26 cellular contexts compared by ENCODE assay signal in genomic region chr2:219296142-219296541, GRCh38. TPM values are rescaled to one million over a fixed set of nuclear protein-coding genes. Genes with fewer than 3 reads are reported as not detected.
A peak's percentile ranks its signal among the peaks of the same experiment; 100 is the strongest.
DNase-seq lines count a peak whose midpoint lies in the region; ATAC-seq, FAIRE-seq and TF ChIP-seq lines count a peak whose summit lies in the region.
"Had no signal": no experiment of that assay in that cellular context is flagged by ENCODE, and none has a peak within 500 bp of the region (broad histone marks: within the 10 kb centered on the region; RNA-seq: fewer than 3 reads in every experiment).

No MANE protein-coding gene starts in this region.

- H3K9ac ChIP-seq in HepG2 (ENCODE audit: insufficient read depth, low read depth, low read length) (no peak overlapping the region), kidney (ENCODE audit: low read length in 2 of 2) (no peak overlapping the region)

- BruUV-seq in HepG2 (replicated peaks; lab: Mats Ljungman, UMichigan) = no TSS peak

- intact Hi-C loops in HepG2 (cut with micrococcal nuclease; ENCODE audit: unreplicated experiment) (loop anchor here (5.0 to 10.0 kb wide), 2 partner anchors 239 kb away; no protein-coding TSS in a partner anchor), right lobe of liver (cut with DNase I) (loop anchor here in 1 of 2 donors (5.0 to 10.0 kb wide), 3 partner anchors 71 to 271 kb away; partner anchors contain the start of genes ANKZF1, ATG9A and NHEJ1), kidney (cut with DNase I) (no loop called here)

- H3K4me2 ChIP-seq in HepG2 (ENCODE audit: low read depth, low read length) = no peak overlapping the region

- H3K4me1 ChIP-seq in HepG2 (ENCODE audit: insufficient read depth, low read length) (peaks cover 42% of the 10 kb centered on the region), right lobe of liver (peaks cover 0 to 2% (median 0%) of the 10 kb centered on the region in 4 donors), kidney (ENCODE audit: control insufficient read depth in 1 of 2, insufficient read depth in 1 of 2, low read depth in 1 of 2, low read length in 2 of 2) (peaks cover 3 to 6% of the 10 kb centered on the region in 2 donors)

- H2AFZ ChIP-seq in HepG2 (ENCODE audit: low read length) = no peak overlapping the region

- TF ChIP-seq POLR2A in HepG2 (IDR thresholded peaks at IDR 0.05; ENCODE audit: insufficient read depth in 1 of 2, low read depth in 2 of 2, low read length in 2 of 2) (no peak), right lobe of liver (IDR thresholded peaks at IDR 0.05) (no peak)

- in situ Hi-C loops in HepG2 (cut with HindIII; ENCODE audit: extremely low pct_ligation_motif_present, low pct_unique_long_range_greater_than_20kb) = loop anchor here (5.0 kb wide), 1 partner anchor 124 kb away; the partner anchor contains the start of gene SLC23A3

- H3K79me2 ChIP-seq in HepG2 (ENCODE audit: insufficient read depth, low read length) = no peaks in the 10 kb centered on the region

- peak; percentile 26 for DNase-seq in activated CD4-positive, CD25-positive, alpha-beta regulatory T cell treated with anti-CD3 and anti-CD28 coated beads, Interleukin-2, amount 50 U/mL, for 72 hours
- no peak for DNase-seq in HepG2 (ENCODE audit: low spot score)
- no peak for DNase-seq in right lobe of liver
- DNase-seq in kidney = peak; percentile 49
- peak; percentile 14 for DNase-seq in stimulated activated CD8-positive, alpha-beta memory T cell treated with anti-CD3 and anti-CD28 coated beads, Interleukin-4, amount 100 ng/mL, for 48 hours
- DNase-seq in occipital lobe (lab: John Stamatoyannopoulos, UW) = no peak
- DNase-seq: COR-L47; DMS 273 treated with DMSO at 0.1 percent for 48 hours; H9; Kasumi-1; MM.1S; NCI-H1092; NCI-H1436 treated with DMSO at 0.1 percent for 48 hours; NCI-H2081 treated with DMSO at 0.1 percent for 48 hours; NCI-H748 treated with DMSO at 0.1 percent for 48 hours; NK-92 treated with Interleukin-12 subunit alpha and Interleukin-12 subunit beta, amount 100 ng/mL, for 24 hours had no signal

- TF ChIP-seq CTCF in HepG2 (CRISPR knock-in tag; IDR thresholded peaks at IDR 0.05) = no peak
- TF ChIP-seq CTCF in right lobe of liver (IDR thresholded peaks at IDR 0.05) = no peak
- TF ChIP-seq CTCF in kidney (IDR thresholded peaks at IDR 0.05; ENCODE audit: borderline replicate concordance, extremely low read depth, insufficient read depth) = no peak

- FAIRE-seq in HepG2 (lab: Jason Lieb, UNC) (no peak), kidney (lab: Jason Lieb, UNC) (no peak)
- FAIRE-seq: G401.6, RCC 7860 had no signal

- H3K9me3 ChIP-seq in HepG2 (ENCODE audit: low read length) (no peaks in the 10 kb centered on the region), right lobe of liver (no peaks in the 10 kb centered on the region), kidney (ENCODE audit: control insufficient read depth in 1 of 2, low read length in 2 of 2) (no peaks in the 10 kb centered on the region)

- H3K36me3 ChIP-seq in HepG2 (replicated peaks in 1 of 2; ENCODE audit: control insufficient read depth in 1 of 2, insufficient read depth in 2 of 2, low read length in 2 of 2) = no peaks in the 10 kb centered on the region
- no peaks in the 10 kb centered on the region for H3K36me3 ChIP-seq in right lobe of liver
- H3K36me3 ChIP-seq in kidney (ENCODE audit: control insufficient read depth in 1 of 2, insufficient read depth in 2 of 2, low read length in 2 of 2) = no peaks in the 10 kb centered on the region

- no peaks in the 10 kb centered on the region for H4K20me1 ChIP-seq in HepG2 (ENCODE audit: insufficient read depth, low read length)

- CTCF ChIA-PET in HepG2 (lab: Yijun Ruan, JAX; ENCODE audit: low intra/inter-chr PET ratio, low total read pairs) = interaction anchor here (1.8 to 3.4 kb wide), 2 partner anchors 78 to 137 kb away, joined by 8 to 50 read pairs; partner anchors contain the start of gene NHEJ1

- no peak for TF ChIP-seq RAD21 in HepG2 (CRISPR knock-in tag; IDR thresholded peaks at IDR 0.05)

- H3K27me3 ChIP-seq in HepG2 (ENCODE audit: control insufficient read depth in 1 of 2, insufficient read depth in 2 of 2, low read length in 2 of 2) (peaks cover 6 to 87% of the 10 kb centered on the region in 2 experiments; a peak in 4 of 5 replicates), right lobe of liver (no peaks in the 10 kb centered on the region)

- H3K27ac ChIP-seq in HepG2 (ENCODE audit: extremely low read length, insufficient read depth, low read length) = no peak overlapping the region
- H3K27ac ChIP-seq in right lobe of liver = no peak overlapping the region
- no peak overlapping the region for H3K27ac ChIP-seq in kidney (ENCODE audit: low read depth in 2 of 2, low read length in 2 of 2)
- H3K27ac ChIP-seq: 22Rv1 had no signal

- H3K4me3 ChIP-seq in HepG2 (replicated peaks in 1 of 3; ENCODE audit: insufficient read depth in 1 of 3, low read depth in 2 of 3, low read length in 3 of 3) = no peak overlapping the region
- H3K4me3 ChIP-seq in right lobe of liver = no peak overlapping the region
- H3K4me3 ChIP-seq in kidney (ENCODE audit: low read length in 2 of 2) = no peak overlapping the region

- no peak for ATAC-seq in activated CD4-positive, CD25-positive, alpha-beta regulatory T cell treated with anti-CD3 and anti-CD28 coated beads, Interleukin-2, amount 50 U/mL, for 24 hours
- ATAC-seq in HepG2 (no peak), right lobe of liver (no peak), HG03196 (IDR thresholded peaks at IDR 0.05; ENCODE audit: unreplicated experiment) (no peak)
- ATAC-seq: Right ventricle myocardium inferior had no signal

- WGBS in HepG2 (ENCODE audit: low lambda C conversion rate) = 29% methylated on average over 13 of the region's 14 CpGs
- WGBS in right lobe of liver (ENCODE audit: insufficient coverage, low coverage, low lambda C conversion rate, missing lambda C conversion rate) = 87% methylated on average over 10 of the region's 14 CpGs

- POLR2A ChIA-PET in HepG2 (lab: Yijun Ruan, JAX) = interaction anchor here (1.6 to 1.9 kb wide), 2 partner anchors 78 to 88 kb away, joined by 5 to 15 read pairs; partner anchors contain the start of gene ABCB6

- TF ChIP-seq EP300 in HepG2 (IDR thresholded peaks at IDR 0.05; ENCODE audit: low read depth in 2 of 2, low read length in 2 of 2) (no peak), HepG2 (CRISPR knock-in tag; IDR thresholded peaks at IDR 0.05; ENCODE audit: borderline replicate concordance) (no peak)

RNA-seq across cellular contexts. Expression of gene PTPRN, which starts 13.1 kb away (rescaled TPM):
- total RNA-seq in HepG2 (2016; rRNA removed; fragmentation: Illumina TruSeq; extraction: Trizol) (not detected in 2 replicates), right lobe of liver (under 1 TPM in 1 of 6 experiments, not detected in 5; 0.31 TPM), kidney (not detected), occipital lobe (32.6 TPM)
- total RNA-seq in HepG2 (2016; cell fraction: cytosol; rRNA removed; fragmentation: Illumina TruSeq; extraction: Trizol; ENCODE audit: low read depth) = not detected in 2 replicates
- total RNA-seq in HepG2 (2016; cell fraction: insoluble cytoplasmic fraction; rRNA removed; fragmentation: Illumina TruSeq; extraction: Trizol) = not detected in 2 replicates
- not detected in 2 replicates for total RNA-seq in HepG2 (2016; cell fraction: membrane; rRNA removed; fragmentation: Illumina TruSeq; extraction: Trizol)
- not detected in 2 replicates for total RNA-seq in HepG2 (2016; cell fraction: nucleus; rRNA removed; fragmentation: Illumina TruSeq; extraction: Trizol)
- polyA plus RNA-seq in HepG2 (2011; rRNA removed) (0.24 and 0.26 TPM in 2 replicates), kidney (ENCODE audit: insufficient read depth, low read depth, low replicate concordance) (not detected)
- polyA plus RNA-seq in HepG2 (2011; cell fraction: cytosol; rRNA removed) = 0.05 and 0.10 TPM in 2 replicates
- 0.08 and 0.12 TPM in 2 replicates for polyA plus RNA-seq in HepG2 (2011; cell fraction: nucleus; rRNA removed)
- 0.51 and 0.74 TPM in 2 replicates for polyA plus RNA-seq in HepG2 (2012)
- polyA plus RNA-seq in HepG2 (2016; cell fraction: cytosol; fragmentation: Illumina TruSeq; extraction: Trizol; ENCODE audit: low read depth) = not detected in 2 replicates
- polyA plus RNA-seq in HepG2 (2016; cell fraction: insoluble cytoplasmic fraction; fragmentation: Illumina TruSeq; extraction: Trizol; ENCODE audit: low read depth) = not detected in 2 replicates
- not detected in 2 replicates for polyA plus RNA-seq in HepG2 (2016; cell fraction: membrane; fragmentation: Illumina TruSeq; extraction: Trizol; ENCODE audit: low read depth)
- polyA plus RNA-seq in HepG2 (2016; cell fraction: nucleus; fragmentation: Illumina TruSeq; extraction: Trizol; ENCODE audit: insufficient read depth, low read depth) = not detected in 2 replicates
- polyA minus RNA-seq in HepG2 (2011; rRNA and poly(A)+ RNA removed; ENCODE audit: low replicate concordance) = 0.06 TPM in 1 of 2 replicates, not detected in the other
- polyA minus RNA-seq in HepG2 (2011; cell fraction: cytosol; rRNA and poly(A)+ RNA removed) = not detected in 2 replicates
- not detected in 2 replicates for polyA minus RNA-seq in HepG2 (2011; cell fraction: nucleus; rRNA and poly(A)+ RNA removed)
- total RNA-seq: HT-29, Right ventricle myocardium inferior had no signal
- polyA plus RNA-seq: IgD-negative memory B cell had no signal

RNA-seq across cellular contexts. Expression of gene DNAJB2, which starts 17.0 kb away (rescaled TPM):
- total RNA-seq in HepG2 (2016; rRNA removed; fragmentation: Illumina TruSeq; extraction: Trizol) (18.6 and 21.3 TPM in 2 replicates), right lobe of liver (10 to 100 TPM; 32.6 to 52.1 (median 39.9) TPM), kidney (94.3 TPM), occipital lobe (73.2 TPM)
- total RNA-seq in HepG2 (2016; cell fraction: cytosol; rRNA removed; fragmentation: Illumina TruSeq; extraction: Trizol; ENCODE audit: low read depth) = 11.0 and 12.3 TPM in 2 replicates
- 17.1 and 21.1 TPM in 2 replicates for total RNA-seq in HepG2 (2016; cell fraction: insoluble cytoplasmic fraction; rRNA removed; fragmentation: Illumina TruSeq; extraction: Trizol)
- 18.1 and 22.0 TPM in 2 replicates for total RNA-seq in HepG2 (2016; cell fraction: membrane; rRNA removed; fragmentation: Illumina TruSeq; extraction: Trizol)
- 14.6 and 15.9 TPM in 2 replicates for total RNA-seq in HepG2 (2016; cell fraction: nucleus; rRNA removed; fragmentation: Illumina TruSeq; extraction: Trizol)
- polyA plus RNA-seq in HepG2 (2011; rRNA removed) (31.1 and 55.2 TPM in 2 replicates), kidney (ENCODE audit: insufficient read depth, low read depth, low replicate concordance) (128 TPM)
- 30.3 and 35.7 TPM in 2 replicates for polyA plus RNA-seq in HepG2 (2011; cell fraction: cytosol; rRNA removed)
- polyA plus RNA-seq in HepG2 (2011; cell fraction: nucleus; rRNA removed) = 135 and 143 TPM in 2 replicates
- 29.8 and 56.4 TPM in 2 replicates for polyA plus RNA-seq in HepG2 (2012)
- 12.6 and 15.8 TPM in 2 replicates for polyA plus RNA-seq in HepG2 (2016; cell fraction: cytosol; fragmentation: Illumina TruSeq; extraction: Trizol; ENCODE audit: low read depth)
- polyA plus RNA-seq in HepG2 (2016; cell fraction: insoluble cytoplasmic fraction; fragmentation: Illumina TruSeq; extraction: Trizol; ENCODE audit: low read depth) = 26.8 and 30.7 TPM in 2 replicates
- polyA plus RNA-seq in HepG2 (2016; cell fraction: membrane; fragmentation: Illumina TruSeq; extraction: Trizol; ENCODE audit: low read depth) = 23.9 and 24.2 TPM in 2 replicates
- 42.9 and 50.3 TPM in 2 replicates for polyA plus RNA-seq in HepG2 (2016; cell fraction: nucleus; fragmentation: Illumina TruSeq; extraction: Trizol; ENCODE audit: insufficient read depth, low read depth)
- polyA minus RNA-seq in HepG2 (2011; rRNA and poly(A)+ RNA removed; ENCODE audit: low replicate concordance) = 17.7 and 40.8 TPM in 2 replicates
- polyA minus RNA-seq in HepG2 (2011; cell fraction: cytosol; rRNA and poly(A)+ RNA removed) = 14.7 and 20.1 TPM in 2 replicates
- polyA minus RNA-seq in HepG2 (2011; cell fraction: nucleus; rRNA and poly(A)+ RNA removed) = 23.2 and 30.5 TPM in 2 replicates

RNA-seq across cellular contexts. Expression of gene RESP18, which starts 36.4 kb away (rescaled TPM):
- not detected in 2 replicates for total RNA-seq in HepG2 (2016; rRNA removed; fragmentation: Illumina TruSeq; extraction: Trizol)
- total RNA-seq in HepG2 (2016; cell fraction: cytosol; rRNA removed; fragmentation: Illumina TruSeq; extraction: Trizol; ENCODE audit: low read depth) = not detected in 2 replicates
- total RNA-seq in HepG2 (2016; cell fraction: insoluble cytoplasmic fraction; rRNA removed; fragmentation: Illumina TruSeq; extraction: Trizol) = not detected in 2 replicates
- total RNA-seq in HepG2 (2016; cell fraction: membrane; rRNA removed; fragmentation: Illumina TruSeq; extraction: Trizol) = not detected in 2 replicates
- not detected in 2 replicates for total RNA-seq in HepG2 (2016; cell fraction: nucleus; rRNA removed; fragmentation: Illumina TruSeq; extraction: Trizol)
- polyA plus RNA-seq in HepG2 (2011; rRNA removed) = not detected in 2 replicates
- not detected in 2 replicates for polyA plus RNA-seq in HepG2 (2011; cell fraction: cytosol; rRNA removed)
- polyA plus RNA-seq in HepG2 (2011; cell fraction: nucleus; rRNA removed) = not detected in 2 replicates
- polyA plus RNA-seq in HepG2 (2012) = not detected in 2 replicates
- polyA plus RNA-seq in HepG2 (2016; cell fraction: cytosol; fragmentation: Illumina TruSeq; extraction: Trizol; ENCODE audit: low read depth) = not detected in 2 replicates
- not detected in 2 replicates for polyA plus RNA-seq in HepG2 (2016; cell fraction: insoluble cytoplasmic fraction; fragmentation: Illumina TruSeq; extraction: Trizol; ENCODE audit: low read depth)
- not detected in 2 replicates for polyA plus RNA-seq in HepG2 (2016; cell fraction: membrane; fragmentation: Illumina TruSeq; extraction: Trizol; ENCODE audit: low read depth)
- not detected in 2 replicates for polyA plus RNA-seq in HepG2 (2016; cell fraction: nucleus; fragmentation: Illumina TruSeq; extraction: Trizol; ENCODE audit: insufficient read depth, low read depth)
- polyA minus RNA-seq in HepG2 (2011; rRNA and poly(A)+ RNA removed; ENCODE audit: low replicate concordance) = not detected in 2 replicates
- not detected in 2 replicates for polyA minus RNA-seq in HepG2 (2011; cell fraction: cytosol; rRNA and poly(A)+ RNA removed)
- not detected in 2 replicates for polyA minus RNA-seq in HepG2 (2011; cell fraction: nucleus; rRNA and poly(A)+ RNA removed)
- not detected for total RNA-seq in right lobe of liver
- not detected for total RNA-seq in kidney
- polyA plus RNA-seq in kidney (ENCODE audit: insufficient read depth, low read depth, low replicate concordance) = not detected
- not detected for total RNA-seq in occipital lobe
- total RNA-seq: H9, HT-29, NCI-H460, Right ventricle myocardium inferior had no signal
- polyA plus RNA-seq: AG04450, IgD-negative memory B cell had no signal

RNA-seq across cellular contexts. Expression of gene TUBA4A, which starts 42.4 kb away (rescaled TPM):
- total RNA-seq in HepG2 (2016; rRNA removed; fragmentation: Illumina TruSeq; extraction: Trizol) (0.97 and 1.3 TPM in 2 replicates), right lobe of liver (100 to 1,000 TPM in 1 of 6 experiments, 10 to 100 TPM in 5; 14.9 to 114 (median 35.6) TPM), kidney (49.4 TPM), occipital lobe (2.7 TPM)
- 0.10 and 0.18 TPM in 2 replicates for total RNA-seq in HepG2 (2016; cell fraction: cytosol; rRNA removed; fragmentation: Illumina TruSeq; extraction: Trizol; ENCODE audit: low read depth)
- 1.2 and 2.1 TPM in 2 replicates for total RNA-seq in HepG2 (2016; cell fraction: insoluble cytoplasmic fraction; rRNA removed; fragmentation: Illumina TruSeq; extraction: Trizol)
- total RNA-seq in HepG2 (2016; cell fraction: membrane; rRNA removed; fragmentation: Illumina TruSeq; extraction: Trizol) = 0.34 and 0.52 TPM in 2 replicates
- 0.78 and 0.81 TPM in 2 replicates for total RNA-seq in HepG2 (2016; cell fraction: nucleus; rRNA removed; fragmentation: Illumina TruSeq; extraction: Trizol)
- polyA plus RNA-seq in HepG2 (2011; rRNA removed) (12.7 and 19.5 TPM in 2 replicates), kidney (ENCODE audit: insufficient read depth, low read depth, low replicate concordance) (156 TPM)
- 10.0 and 11.2 TPM in 2 replicates for polyA plus RNA-seq in HepG2 (2011; cell fraction: cytosol; rRNA removed)
- polyA plus RNA-seq in HepG2 (2011; cell fraction: nucleus; rRNA removed) = 37.1 and 38.2 TPM in 2 replicates
- polyA plus RNA-seq in HepG2 (2012) = 15.6 and 17.6 TPM in 2 replicates
- 0.87 and 1.3 TPM in 2 replicates for polyA plus RNA-seq in HepG2 (2016; cell fraction: cytosol; fragmentation: Illumina TruSeq; extraction: Trizol; ENCODE audit: low read depth)
- polyA plus RNA-seq in HepG2 (2016; cell fraction: insoluble cytoplasmic fraction; fragmentation: Illumina TruSeq; extraction: Trizol; ENCODE audit: low read depth) = 2.8 TPM in 2 replicates
- 0.76 and 1.1 TPM in 2 replicates for polyA plus RNA-seq in HepG2 (2016; cell fraction: membrane; fragmentation: Illumina TruSeq; extraction: Trizol; ENCODE audit: low read depth)
- polyA plus RNA-seq in HepG2 (2016; cell fraction: nucleus; fragmentation: Illumina TruSeq; extraction: Trizol; ENCODE audit: insufficient read depth, low read depth) = 1.9 and 3.4 TPM in 2 replicates
- 6.5 and 116 TPM in 2 replicates for polyA minus RNA-seq in HepG2 (2011; rRNA and poly(A)+ RNA removed; ENCODE audit: low replicate concordance)
- polyA minus RNA-seq in HepG2 (2011; cell fraction: cytosol; rRNA and poly(A)+ RNA removed) = 1.8 and 2.1 TPM in 2 replicates
- polyA minus RNA-seq in HepG2 (2011; cell fraction: nucleus; rRNA and poly(A)+ RNA removed) = 2.0 and 3.0 TPM in 2 replicates

RNA-seq across cellular contexts. Expression of gene TUBA4B, which starts 43.1 kb away (rescaled TPM):
- total RNA-seq in HepG2 (2016; rRNA removed; fragmentation: Illumina TruSeq; extraction: Trizol) = 0.18 and 0.29 TPM in 2 replicates
- 0.30 and 0.35 TPM in 2 replicates for total RNA-seq in HepG2 (2016; cell fraction: cytosol; rRNA removed; fragmentation: Illumina TruSeq; extraction: Trizol; ENCODE audit: low read depth)
- total RNA-seq in HepG2 (2016; cell fraction: insoluble cytoplasmic fraction; rRNA removed; fragmentation: Illumina TruSeq; extraction: Trizol) = 0.18 and 0.24 TPM in 2 replicates
- 0.34 and 0.41 TPM in 2 replicates for total RNA-seq in HepG2 (2016; cell fraction: membrane; rRNA removed; fragmentation: Illumina TruSeq; extraction: Trizol)
- total RNA-seq in HepG2 (2016; cell fraction: nucleus; rRNA removed; fragmentation: Illumina TruSeq; extraction: Trizol) = 0.28 TPM in 1 of 2 replicates, not detected in the other
- 0.18 and 0.22 TPM in 2 replicates for polyA plus RNA-seq in HepG2 (2011; rRNA removed)
- 0.32 and 0.55 TPM in 2 replicates for polyA plus RNA-seq in HepG2 (2011; cell fraction: cytosol; rRNA removed)
- 0.19 and 0.21 TPM in 2 replicates for polyA plus RNA-seq in HepG2 (2011; cell fraction: nucleus; rRNA removed)
- polyA plus RNA-seq in HepG2 (2012) = not detected in 2 replicates
- 0.10 and 0.15 TPM in 2 replicates for polyA plus RNA-seq in HepG2 (2016; cell fraction: cytosol; fragmentation: Illumina TruSeq; extraction: Trizol; ENCODE audit: low read depth)
- polyA plus RNA-seq in HepG2 (2016; cell fraction: insoluble cytoplasmic fraction; fragmentation: Illumina TruSeq; extraction: Trizol; ENCODE audit: low read depth) = 0.27 and 0.32 TPM in 2 replicates
- polyA plus RNA-seq in HepG2 (2016; cell fraction: membrane; fragmentation: Illumina TruSeq; extraction: Trizol; ENCODE audit: low read depth) = 0.21 and 0.30 TPM in 2 replicates
- polyA plus RNA-seq in HepG2 (2016; cell fraction: nucleus; fragmentation: Illumina TruSeq; extraction: Trizol; ENCODE audit: insufficient read depth, low read depth) = 0.57 TPM in 1 of 2 replicates, not detected in the other
- polyA minus RNA-seq in HepG2 (2011; rRNA and poly(A)+ RNA removed; ENCODE audit: low replicate concordance) = 0.19 TPM in 1 of 2 replicates, not detected in the other
- not detected in 2 replicates for polyA minus RNA-seq in HepG2 (2011; cell fraction: cytosol; rRNA and poly(A)+ RNA removed)
- polyA minus RNA-seq in HepG2 (2011; cell fraction: nucleus; rRNA and poly(A)+ RNA removed) = not detected in 2 replicates
- total RNA-seq in right lobe of liver = 1 to 10 TPM in 1 of 6 experiments, under 1 TPM in 3, not detected in 2; 0.27 to 2.0 (median 0.57) TPM
- total RNA-seq in kidney = 0.98 TPM
- 15.4 TPM for polyA plus RNA-seq in kidney (ENCODE audit: insufficient read depth, low read depth, low replicate concordance)
- not detected for total RNA-seq in occipital lobe
- total RNA-seq: H9, HT-29, NCI-H460, Right ventricle myocardium inferior had no signal
- polyA plus RNA-seq: AG04450, IgD-negative memory B cell had no signal

Comparison
In these comparisons a context has a peak if more than half of its experiments do, and no peak if none do; other contexts are left out.
1. DNase-seq: peak in activated CD4-positive, CD25-positive, alpha-beta regulatory T cell treated with anti-CD3 and anti-CD28 coated beads, Interleukin-2, amount 50 U/mL, for 72 hours (single experiment), kidney (single experiment) and stimulated activated CD8-positive, alpha-beta memory T cell treated with anti-CD3 and anti-CD28 coated beads, Interleukin-4, amount 100 ng/mL, for 48 hours (single experiment); none in HepG2 (single experiment), right lobe of liver (0 of 3) and occipital lobe (single experiment).
2. RNA of gene PTPRN, which starts 13.1 kb away (total RNA-seq): 32.6 TPM in occipital lobe (single experiment); 0.31 TPM in right lobe of liver, not detected in HepG2 and not detected in kidney (single experiment); every median in the first group is over 10 times any median in the second.